30 cellular contexts compared by ENCODE assay signal in genomic region chr1:34868230-34869049, GRCh38. TPM values are rescaled to one million over a fixed set of nuclear protein-coding genes. Genes with fewer than 3 reads are reported as not detected.
DNase-seq lines count a peak whose midpoint lies in the region; ATAC-seq and TF ChIP-seq lines count a peak whose summit lies in the region.
"Had no signal": no experiment of that assay in that cellular context is flagged by ENCODE, and none has a peak within 500 bp of the region (broad histone marks: within the 10 kb centered on the region; RNA-seq: fewer than 3 reads in every experiment).

No MANE protein-coding gene starts in this region.

- no peak overlapping the region for H3K4me2 ChIP-seq in neural progenitor cell
- H3K4me2 ChIP-seq: GM23338 had no signal

- H3K36me3 Mint-ChIP-seq in central memory CD8-positive, alpha-beta T cell (ENCODE audit: insufficient read depth): peaks cover 11% of the 10 kb centered on the region
- H3K36me3 Mint-ChIP-seq in natural killer cell treated with Interleukin-12 subunit alpha and Interleukin-12 subunit beta and Interleukin-15 and Interleukin-18, amount 100 ng/mL, for 72 hours: no peaks in the 10 kb centered on the region
- H3K36me3 Mint-ChIP-seq in neural progenitor cell: no peaks in the 10 kb centered on the region
- H3K36me3 Mint-ChIP-seq: CD14-positive monocyte, mesothelial cell of epicardium had no signal

- H3K27me3 Mint-ChIP-seq in central memory CD8-positive, alpha-beta T cell: peaks cover 27% of the 10 kb centered on the region
- peaks cover 24 to 26% of the 10 kb centered on the region in 2 donors for H3K27me3 Mint-ChIP-seq in natural killer cell treated with Interleukin-12 subunit alpha and Interleukin-12 subunit beta and Interleukin-15 and Interleukin-18, amount 100 ng/mL, for 72 hours
- peaks cover 28% of the 10 kb centered on the region for H3K27me3 Mint-ChIP-seq in neural progenitor cell (ENCODE audit: insufficient read depth, low read depth)
- H3K27me3 Mint-ChIP-seq: naive B cell had no signal

- H3K9me3 ChIP-seq in neural progenitor cell (ENCODE audit: low read depth): no peaks in the 10 kb centered on the region
- H3K9me3 ChIP-seq: heart left ventricle, left ventricle myocardium inferior, ovary had no signal

- H3K9me3 Mint-ChIP-seq in central memory CD8-positive, alpha-beta T cell: no peaks in the 10 kb centered on the region
- no peaks in the 10 kb centered on the region for H3K9me3 Mint-ChIP-seq in natural killer cell treated with Interleukin-12 subunit alpha and Interleukin-12 subunit beta and Interleukin-15 and Interleukin-18, amount 100 ng/mL, for 72 hours
- H3K9me3 Mint-ChIP-seq in neural progenitor cell: peaks cover 2% of the 10 kb centered on the region
- H3K9me3 Mint-ChIP-seq: CD14-positive monocyte, GM23338, mesothelial cell of epicardium, naive B cell had no signal

- peaks cover 65% of the 10 kb centered on the region for H3K27me3 ChIP-seq in neural progenitor cell
- H3K27me3 ChIP-seq: ovary had no signal

- H3F3A ChIP-seq in neural progenitor cell (ENCODE audit: low read depth): no peaks in the 10 kb centered on the region

- H3K9ac ChIP-seq in neural progenitor cell: no peak overlapping the region

- H4K20me1 ChIP-seq in neural progenitor cell (ENCODE audit: low read depth): no peaks in the 10 kb centered on the region

- TF ChIP-seq CTCF in GM10266 (IDR thresholded peaks at IDR 0.05; ENCODE audit: control insufficient read depth, insufficient read depth, low read depth, missing control alignments) (no peak), neural progenitor cell (IDR thresholded peaks at IDR 0.05) (no peak)

- peak overlapping the region; percentile 29 for H3K27ac Mint-ChIP-seq in central memory CD8-positive, alpha-beta T cell (ENCODE audit: low read depth)
- peak overlapping the region; percentile 64 to 72 for H3K27ac Mint-ChIP-seq in natural killer cell treated with Interleukin-12 subunit alpha and Interleukin-12 subunit beta and Interleukin-15 and Interleukin-18, amount 100 ng/mL, for 72 hours
- no peak overlapping the region for H3K27ac Mint-ChIP-seq in neural progenitor cell
- H3K27ac Mint-ChIP-seq: GM23338, mesothelial cell of epicardium had no signal

- H3K4me1 Mint-ChIP-seq in central memory CD8-positive, alpha-beta T cell: peaks cover 28% of the 10 kb centered on the region
- H3K4me1 Mint-ChIP-seq in natural killer cell treated with Interleukin-12 subunit alpha and Interleukin-12 subunit beta and Interleukin-15 and Interleukin-18, amount 100 ng/mL, for 72 hours (ENCODE audit: low read depth in 2 of 2): peaks cover 13 to 20% of the 10 kb centered on the region in 2 donors
- peaks cover 9% of the 10 kb centered on the region for H3K4me1 Mint-ChIP-seq in neural progenitor cell
- H3K4me1 Mint-ChIP-seq: mesothelial cell of epicardium had no signal

- H3K4me1 ChIP-seq in neural progenitor cell: no peaks in the 10 kb centered on the region

- H3K27ac ChIP-seq in neural progenitor cell: no peak overlapping the region
- H3K27ac ChIP-seq: 22Rv1, heart left ventricle, left ventricle myocardium inferior, ovary had no signal

- no peak overlapping the region for H3K4me3 ChIP-seq in neural progenitor cell
- H3K4me3 ChIP-seq: GM23338, heart left ventricle, left ventricle myocardium inferior, ovary had no signal

- ATAC-seq in central memory CD8-positive, alpha-beta T cell (replicated peaks; ENCODE audit: extremely low read depth, poor library complexity, severe bottlenecking): no peak
- ATAC-seq in natural killer cell treated with Interleukin-12 subunit alpha and Interleukin-12 subunit beta and Interleukin-15 and Interleukin-18, amount 100 ng/mL, for 72 hours: no peak
- ATAC-seq: activated CD4-positive, CD25-positive, alpha-beta regulatory T cell treated with anti-CD3 and anti-CD28 coated beads, Interleukin-2, amount 50 U/mL, for 24 hours; GM23338 had no signal

- H3K36me3 ChIP-seq in neural progenitor cell: no peaks in the 10 kb centered on the region
- H3K36me3 ChIP-seq: heart left ventricle, left ventricle myocardium inferior, ovary had no signal

- DNase-seq in DMS53 (lab: John Stamatoyannopoulos, UW) (peak; percentile 22), DMS53 treated with DMSO at 0.1 percent for 48 hours (lab: John Stamatoyannopoulos, UW; ENCODE audit: unreplicated experiment) (no peak), GM10266 (ENCODE audit: extremely low spot score) (peak; percentile 32), neural progenitor cell (ENCODE audit: low spot score) (no peak), SIG-M5 treated with dmso at 0.1 percent for 504 hours (lab: John Stamatoyannopoulos, UW; ENCODE audit: unreplicated experiment) (no peak), midbrain (lab: John Stamatoyannopoulos, UW) (no peak)
- no peak for DNase-seq in central memory CD8-positive, alpha-beta T cell (ENCODE audit: low spot score in 2 of 2)
- no peak for DNase-seq in natural killer cell treated with Interleukin-12 subunit alpha and Interleukin-12 subunit beta and Interleukin-15 and Interleukin-18, amount 100 ng/mL, for 72 hours (ENCODE audit: low spot score)
- DNase-seq: activated CD4-positive, alpha-beta T cell treated with anti-CD3 and anti-CD28 coated beads, Interleukin-2, amount 50 U/mL, for 48 hours; activated CD8-positive, alpha-beta memory T cell treated with anti-CD3 and anti-CD28 coated beads, Interleukin-2, amount 50 U/mL, for 4 hours; activated effector memory CD4-positive, alpha-beta T cell treated with anti-CD3 and anti-CD28 coated beads, Interleukin-2, amount 50 U/mL, for 16 hours; dermis blood vessel endothelial cell; foreskin melanocyte; heart left ventricle; IMR-90; left ventricle myocardium inferior; naive B cell; NCI-H1092; NCI-H187; NCI-H446 treated with DMSO at 0.1 percent for 48 hours; NCI-H774; ovary; SIG-M5; stimulated activated naive CD4-positive, alpha-beta T cell; SW 1271 had no signal

- no peaks in the 10 kb centered on the region for H3K79me2 ChIP-seq in neural progenitor cell (ENCODE audit: low read depth)

- H3K4me3 Mint-ChIP-seq in central memory CD8-positive, alpha-beta T cell: no peak overlapping the region
- H3K4me3 Mint-ChIP-seq in natural killer cell treated with Interleukin-12 subunit alpha and Interleukin-12 subunit beta and Interleukin-15 and Interleukin-18, amount 100 ng/mL, for 72 hours: peak overlapping the region; percentile 51
- H3K4me3 Mint-ChIP-seq in neural progenitor cell: no peak overlapping the region
- H3K4me3 Mint-ChIP-seq: GM23338 had no signal

- H2AFZ ChIP-seq in neural progenitor cell (replicated peaks): no peak overlapping the region
- H2AFZ ChIP-seq: GM23338 had no signal

RNA-seq across cellular contexts. Expression of gene SMIM12, which starts 8.9 kb away (rescaled TPM):
- total RNA-seq in natural killer cell treated with Interleukin-12 subunit alpha and Interleukin-12 subunit beta and Interleukin-15 and Interleukin-18, amount 100 ng/mL, for 72 hours: 10 to 100 TPM; 64.4 to 72.7 TPM
- total RNA-seq in neural progenitor cell (ENCODE audit: low replicate concordance): 9.5 and 20.2 TPM in 2 replicates

Comparison
In these comparisons a context has a peak if more than half of its experiments do, and no peak if none do; other contexts are left out.
1. DNase-seq: peak in DMS53 (single experiment) and GM10266 (single experiment); none in DMS53 treated with DMSO at 0.1 percent for 48 hours (single experiment), central memory CD8-positive, alpha-beta T cell (0 of 2), natural killer cell treated with Interleukin-12 subunit alpha and Interleukin-12 subunit beta and Interleukin-15 and Interleukin-18, amount 100 ng/mL, for 72 hours (single experiment), neural progenitor cell (single experiment), SIG-M5 treated with dmso at 0.1 percent for 504 hours (single experiment) and midbrain (single experiment).